Comparison of ENCODE assay signal across 10 cellular contexts in genomic region chr7:92608380-92609322, GRCh38. TPM values are rescaled to one million over a fixed set of nuclear protein-coding genes. Genes with fewer than 3 reads are reported as not detected.
DNase-seq lines count a peak whose midpoint lies in the region; ATAC-seq and TF ChIP-seq lines count a peak whose summit lies in the region.
"Had no signal": no experiment of that assay in that cellular context is flagged by ENCODE, and none has a peak within 500 bp of the region (broad histone marks: within the 10 kb centered on the region; RNA-seq: fewer than 3 reads in every experiment).

No MANE protein-coding gene starts in this region.

- H3K27ac ChIP-seq in Peyer's patch (no peak overlapping the region), RWPE1 (no peak overlapping the region)

- no peaks in the 10 kb centered on the region for H3K27me3 ChIP-seq in Peyer's patch

- H3K9me3 ChIP-seq in Peyer's patch, result no peaks in the 10 kb centered on the region

- peak; percentile 60 for ATAC-seq in left ventricle myocardium superior
- no peak for ATAC-seq in GM18870 (IDR thresholded peaks at IDR 0.05; ENCODE audit: unreplicated experiment)
- ATAC-seq in GM19035 (IDR thresholded peaks at IDR 0.05; ENCODE audit: unreplicated experiment), result no peak

- POLR2A ChIA-PET in RWPE1 (lab: Yijun Ruan, JAX; ENCODE audit: low non-redundant PET), result no interaction called here

- TF ChIP-seq POLR2A in Peyer's patch (IDR thresholded peaks at IDR 0.05), result no peak

- H3K36me3 ChIP-seq in Peyer's patch, result no peaks in the 10 kb centered on the region

- H3K4me3 ChIP-seq in Peyer's patch, result peak overlapping the region in 1 of 4 donors; percentile 3

- TF ChIP-seq CTCF in Peyer's patch (IDR thresholded peaks at IDR 0.05) (no peak), RWPE1 (conservative IDR thresholded peaks at IDR 0.05; ENCODE audit: low read depth) (no peak)

- peak; percentile 48 for DNase-seq in NCI-H1105 (lab: John Stamatoyannopoulos, UW)
- DNase-seq in Peyer's patch, result peak in 2 of 3 donors; percentile 48 to 52
- peak; percentile 55 for DNase-seq in left ventricle myocardium superior
- DNase-seq in posterior cingulate gyrus, result peak in 7 of 10 donors; percentile 16 to 87 (median 58)
- no peak for DNase-seq in RWPE1 (ENCODE audit: low spot score)
- DNase-seq in superior temporal gyrus (ENCODE audit: extremely low spot score), result no peak
- DNase-seq: activated CD8-positive, alpha-beta memory T cell treated with anti-CD3 and anti-CD28 coated beads, Interleukin-2, amount 50 U/mL, for 4 hours; stimulated activated CD4-positive, alpha-beta T cell treated with anti-CD3 and anti-CD28 coated beads, Interleukin-4, amount 100 ng/mL, for 4 hours had no signal

- CTCF ChIA-PET in RWPE1 (lab: Yijun Ruan, JAX), result interaction anchor here (1.2 to 1.9 kb wide), 2 partner anchors 10 to 18 kb away, joined by 3 to 6 read pairs; partner anchors contain the start of gene FAM133B

- intact Hi-C loops in left ventricle myocardium superior (cut with micrococcal nuclease) (no loop called here), posterior cingulate gyrus (cut with DNase I) (no loop called here)

- H3K4me1 ChIP-seq in Peyer's patch, result no peaks in the 10 kb centered on the region

RNA-seq across cellular contexts. Expression of gene FAM133B, which starts 18.5 kb away (rescaled TPM):
- total RNA-seq in Peyer's patch (10 to 100 TPM; 19.9 to 47.0 (median 25.1) TPM), left ventricle myocardium superior (14.8 TPM)

Comparison
In these comparisons a context has a peak if more than half of its experiments do, and no peak if none do; other contexts are left out.
1. DNase-seq: peak in NCI-H1105 (single experiment), Peyer's patch (2 of 3), left ventricle myocardium superior (single experiment) and posterior cingulate gyrus (7 of 10); none in RWPE1 (single experiment) and superior temporal gyrus (single experiment).